1 cellular context compared by ENCODE assay signal in the genomic region with DNA sequence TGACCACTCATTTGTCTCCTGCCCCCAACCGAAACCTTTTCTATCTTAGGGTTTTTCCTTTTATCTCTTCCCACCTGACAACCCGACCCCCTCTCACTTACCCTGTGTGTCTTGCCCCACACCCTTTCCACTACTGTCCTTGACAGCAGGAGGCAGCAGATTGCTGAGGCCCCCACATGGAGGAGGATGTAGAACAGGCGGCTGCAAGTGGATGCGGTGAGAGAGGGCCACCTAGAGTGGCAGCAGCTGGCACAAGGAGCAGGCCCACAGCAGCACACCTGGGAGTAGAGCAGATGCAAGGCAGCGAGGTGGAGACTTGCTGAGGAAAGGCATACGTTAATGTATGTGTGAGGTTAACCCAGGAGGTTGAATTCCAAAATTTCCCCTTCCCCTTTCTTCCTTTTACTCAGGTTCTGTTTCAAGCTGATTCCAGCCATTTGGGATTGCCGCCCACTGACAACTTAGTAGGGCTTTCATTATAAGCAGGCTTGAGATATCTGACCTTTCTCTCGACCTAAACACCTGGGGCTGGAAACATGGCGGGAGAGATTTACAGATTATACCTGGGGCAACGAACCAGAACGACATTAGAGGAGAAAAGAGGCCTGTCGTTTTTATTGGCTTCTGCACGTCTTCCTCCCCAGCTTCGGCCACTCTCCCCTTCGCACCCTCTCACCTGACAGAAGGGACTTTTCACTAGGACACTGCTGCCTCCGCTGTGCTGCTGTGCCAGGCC.
TF ChIP-seq lines count a peak whose summit lies in the region.

No MANE protein-coding gene starts in this region.

TF ChIP-seq in K562, 482 proteins besides CTCF, POLR2A, EP300 and RAD21:
- TF ChIP-seq CBFA2T3 (IDR thresholded peaks at IDR 0.05) (peak; percentile 31; the same call in 1 of the 2 replicates), CEBPG (CRISPR knock-in tag; IDR thresholded peaks at IDR 0.05) (0 out of 2 replicates have a peak, but pooled peaks have one; percentile 0), CEBPG (tag; conservative IDR thresholded peaks at IDR 0.05 in 1 of 2, IDR thresholded peaks at IDR 0.05 in 1 of 2) (no peak), KDM5B (IDR thresholded peaks at IDR 0.05; ENCODE audit: insufficient replicate concordance, low read depth, low read length) (peak; percentile 4), ZBTB7A (IDR thresholded peaks at IDR 0.05; ENCODE audit: borderline replicate concordance, control insufficient read depth, low read depth, low read length) (peak; percentile 44; the same call in 1 of the 2 replicates), ZNF785 (CRISPR knock-in tag; IDR thresholded peaks at IDR 0.05) (no peak), POLR2AphosphoS5 (IDR thresholded peaks at IDR 0.05; ENCODE audit: control insufficient read depth, insufficient read depth, low read depth, low read length) (peak; percentile 39; the same call in 1 of the 2 replicates), SUPT5H (IDR thresholded peaks at IDR 0.05) (0 out of 2 replicates have a peak, but pooled peaks have one; percentile 10), KDM1A (IDR thresholded peaks at IDR 0.05) (no peak)
- TF ChIP-seq, protein P1, sequence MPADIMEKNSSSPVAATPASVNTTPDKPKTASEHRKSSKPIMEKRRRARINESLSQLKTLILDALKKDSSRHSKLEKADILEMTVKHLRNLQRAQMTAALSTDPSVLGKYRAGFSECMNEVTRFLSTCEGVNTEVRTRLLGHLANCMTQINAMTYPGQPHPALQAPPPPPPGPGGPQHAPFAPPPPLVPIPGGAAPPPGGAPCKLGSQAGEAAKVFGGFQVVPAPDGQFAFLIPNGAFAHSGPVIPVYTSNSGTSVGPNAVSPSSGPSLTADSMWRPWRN (IDR thresholded peaks at IDR 0.05; ENCODE audit: low read depth), result no peak
- TF ChIP-seq, protein P2, sequence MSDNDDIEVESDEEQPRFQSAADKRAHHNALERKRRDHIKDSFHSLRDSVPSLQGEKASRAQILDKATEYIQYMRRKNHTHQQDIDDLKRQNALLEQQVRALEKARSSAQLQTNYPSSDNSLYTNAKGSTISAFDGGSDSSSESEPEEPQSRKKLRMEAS (CRISPR knock-in tag; IDR thresholded peaks at IDR 0.05), result peak; percentile 54; the same call in 1 of the 2 replicates
